Comparison of ENCODE assay signal across 22 cellular contexts in genomic region chr1:56915960-56916359, GRCh38. TPM values are rescaled to one million over a fixed set of nuclear protein-coding genes. Genes with fewer than 3 reads are reported as not detected.
DNase-seq lines count a peak whose midpoint lies in the region; FAIRE-seq lines count a peak whose summit lies in the region.
"Had no signal": no experiment of that assay in that cellular context is flagged by ENCODE, and none has a peak within 500 bp of the region (broad histone marks: within the 10 kb centered on the region; RNA-seq: fewer than 3 reads in every experiment).

No MANE protein-coding gene starts in this region.

- H3K9me3 ChIP-seq in small intestine (ENCODE audit: control insufficient read depth, low read depth), result no peaks in the 10 kb centered on the region
- H3K9me3 ChIP-seq: gastroesophageal sphincter, MG63, tibial artery had no signal

- H3K27ac ChIP-seq in small intestine (ENCODE audit: low read depth in 1 of 2, low read length in 1 of 2), result no peak overlapping the region
- H3K27ac ChIP-seq: cardiac muscle cell, gastroesophageal sphincter, RWPE1, tibial artery had no signal

- H3K27me3 ChIP-seq in small intestine (ENCODE audit: control insufficient read depth in 2 of 2, insufficient read depth in 2 of 2, low read length in 2 of 2), result peaks cover 0 to 2% of the 10 kb centered on the region in 2 donors
- H3K27me3 ChIP-seq: cardiac muscle cell, gastroesophageal sphincter, MG63, tibial artery had no signal

- DNase-seq in NCI-H345 (lab: John Stamatoyannopoulos, UW) (peak; percentile 23), NCI-H345 treated with DMSO at 0.1 percent for 48 hours (lab: John Stamatoyannopoulos, UW; ENCODE audit: unreplicated experiment) (no peak), NCI-H524 (lab: John Stamatoyannopoulos, UW) (peak; percentile 70 to 92), islet precursor cell (peak; percentile 24), small intestine (peak; percentile 44), posterior cingulate gyrus (no peak), superior temporal gyrus (ENCODE audit: extremely low spot score) (no peak), mesenteric fat pad (ENCODE audit: low spot score) (no peak)
- DNase-seq: activated CD4-positive, alpha-beta T cell treated with anti-CD3 and anti-CD28 coated beads, Interleukin-2, amount 50 U/mL, for 1 hour; activated CD8-positive, alpha-beta memory T cell treated with anti-CD3 and anti-CD28 coated beads, Interleukin-2, amount 50 U/mL, for 48 hours; activated effector memory CD4-positive, alpha-beta T cell treated with anti-CD3 and anti-CD28 coated beads, Interleukin-2, amount 50 U/mL, for 16 hours; C1 segment of cervical spinal cord; erythroblast; MG63; natural killer cell; tibial artery had no signal

- H3K4me1 ChIP-seq in small intestine (ENCODE audit: control insufficient read depth in 2 of 2, insufficient read depth in 1 of 2, low read depth in 1 of 2, low read length in 1 of 2), result no peaks in the 10 kb centered on the region
- H3K4me1 ChIP-seq: gastroesophageal sphincter, tibial artery had no signal

- intact Hi-C loops in posterior cingulate gyrus (cut with DNase I), result no loop called here

- no peak overlapping the region for H3K4me3 ChIP-seq in small intestine (ENCODE audit: low read depth in 1 of 2, low read length in 2 of 2)
- H3K4me3 ChIP-seq: cardiac muscle cell, gastroesophageal sphincter, MG63, tibial artery had no signal

- FAIRE-seq in small intestine (lab: Jason Lieb, UNC), result no peak

- H3K36me3 ChIP-seq in small intestine (ENCODE audit: control insufficient read depth in 2 of 2, insufficient read depth in 2 of 2, low read length in 2 of 2), result no peaks in the 10 kb centered on the region
- H3K36me3 ChIP-seq: cardiac muscle cell, gastroesophageal sphincter, MG63, tibial artery had no signal

- WGBS in small intestine, 3 donors, result 22 to 52% (median 27%) methylated on average over 4 of the region's 4 CpGs

RNA-seq across cellular contexts. Expression of gene C8B, which starts 49.9 kb away (rescaled TPM):
- under 1 TPM in 2 of 3 donors, not detected in 1; 0.15 to 0.45 TPM for polyA plus RNA-seq in small intestine
- total RNA-seq in mesenteric fat pad, result not detected
- total RNA-seq: A172, cardiac muscle cell, gastroesophageal sphincter, natural killer cell, posterior vena cava had no signal
- polyA plus RNA-seq: adipose tissue, cardiac muscle cell had no signal

Comparison
In these comparisons a context has a peak if more than half of its experiments do, and no peak if none do; other contexts are left out.
1. DNase-seq: peak in NCI-H345 (single experiment), NCI-H524 (2 of 2), islet precursor cell (single experiment) and small intestine (single experiment); none in NCI-H345 treated with DMSO at 0.1 percent for 48 hours (single experiment), posterior cingulate gyrus (0 of 10), superior temporal gyrus (single experiment) and mesenteric fat pad (single experiment).